In genomic region chr12:18358077-18358476, GRCh38 we compare ENCODE assay signal across 31 cellular contexts.
"Had no signal": no experiment of that assay in that cellular context is flagged by ENCODE, and none has a peak within 500 bp of the region (broad histone marks: within the 10 kb centered on the region; RNA-seq: fewer than 3 reads in every experiment).

No MANE protein-coding gene starts in this region.

- DNase-seq: activated CD4-positive, alpha-beta memory T cell treated with anti-CD3 and anti-CD28 coated beads for 36 hours; activated CD4-positive, alpha-beta T cell treated with anti-CD3 and anti-CD28 coated beads for 36 hours; activated CD4-positive, alpha-beta T cell treated with anti-CD3 and anti-CD28 coated beads, Interleukin-2, amount 10 ng/mL, durations not matched to agents 24 days and 14 days; activated CD4-positive, CD25-positive, alpha-beta regulatory T cell; activated CD4-positive, CD25-positive, alpha-beta regulatory T cell treated with anti-CD3 and anti-CD28 coated beads, Interleukin-2, amount 50 U/mL, for 72 hours; activated CD8-positive, alpha-beta memory T cell treated with anti-CD3 and anti-CD28 coated beads, Interleukin-2, amount 10 ng/mL, durations not matched to agents 7 days and 5 days; activated CD8-positive, alpha-beta memory T cell treated with anti-CD3 and anti-CD28 coated beads, Interleukin-2, amount 50 U/mL, for 4 hours; activated CD8-positive, alpha-beta T cell treated with anti-CD3 and anti-CD28 coated beads, Interleukin-2, amount 10 ng/mL, durations not matched to agents 7 days and 5 days; activated effector memory CD4-positive, alpha-beta T cell treated with anti-CD3 and anti-CD28 coated beads, Interleukin-2, amount 50 U/mL, for 16 hours; activated naive CD4-positive, alpha-beta T cell treated with anti-CD3 and anti-CD28 coated beads for 36 hours; activated naive CD8-positive, alpha-beta T cell treated with anti-CD3 and anti-CD28 coated beads for 36 hours; activated naive CD8-positive, alpha-beta T cell treated with anti-CD3 and anti-CD28 coated beads, Interleukin-2, amount 50 U/mL, for 24 hours; activated T-cell treated with anti-CD3 and anti-CD28 coated beads, Interleukin-2, amount 50 U/mL, for 1 hour; activated T-cell treated with anti-CD3 and anti-CD28 coated beads, Interleukin-2, amount 50 U/mL, for 48 hours; adrenal gland; amygdala; aorta; body of pancreas; caudate nucleus; cortex of kidney; dermis blood vessel endothelial cell; effector CD4-positive, alpha-beta T cell; effector memory CD8-positive, alpha-beta T cell; erythroblast; foreskin keratinocyte; gastrocnemius medialis; glutamatergic neuron; heart left ventricle; T-helper 2 cell had no signal

- H3K9me3 ChIP-seq: adrenal gland, body of pancreas, esophagus muscularis mucosa, gastrocnemius medialis had no signal

- H3K36me3 ChIP-seq: adrenal gland, esophagus muscularis mucosa, gastrocnemius medialis, heart left ventricle had no signal

- FAIRE-seq: colon had no signal

- ATAC-seq: activated CD4-positive, alpha-beta T cell treated with anti-CD3 and anti-CD28 coated beads for 36 hours; activated CD8-positive, alpha-beta memory T cell treated with anti-CD3 and anti-CD28 coated beads, Interleukin-2, amount 10 ng/mL, durations not matched to agents 7 days and 5 days; activated CD8-positive, alpha-beta T cell treated with anti-CD3 and anti-CD28 coated beads, Interleukin-2, amount 10 ng/mL, durations not matched to agents 7 days and 5 days; activated naive CD8-positive, alpha-beta T cell treated with anti-CD3 and anti-CD28 coated beads, Interleukin-2, amount 50 U/mL, for 24 hours; body of pancreas; effector memory CD8-positive, alpha-beta T cell; foreskin keratinocyte; gastrocnemius medialis; heart left ventricle had no signal

- H3K27ac ChIP-seq: adrenal gland, body of pancreas, esophagus muscularis mucosa, foreskin keratinocyte, gastrocnemius medialis, heart left ventricle had no signal

- H3K27me3 ChIP-seq: adrenal gland, body of pancreas, esophagus muscularis mucosa, foreskin keratinocyte, gastrocnemius medialis, heart left ventricle had no signal

- H3K4me3 ChIP-seq: adrenal gland, body of pancreas, esophagus muscularis mucosa, gastrocnemius medialis, heart left ventricle had no signal

- H3K4me1 ChIP-seq: adrenal gland, body of pancreas, esophagus muscularis mucosa, foreskin keratinocyte, gastrocnemius medialis, heart left ventricle had no signal
